1 cellular context compared by ENCODE assay signal in genomic region chr11:69588270-69588669, GRCh38.
TF ChIP-seq lines count a peak whose summit lies in the region.

No MANE protein-coding gene starts in this region.

TF ChIP-seq in HCT116, 20 proteins besides CTCF, POLR2A, EP300 and RAD21 (continued from another document):
- no peak for TF ChIP-seq ATF3 (IDR thresholded peaks at IDR 0.05)
